In the genomic region with DNA sequence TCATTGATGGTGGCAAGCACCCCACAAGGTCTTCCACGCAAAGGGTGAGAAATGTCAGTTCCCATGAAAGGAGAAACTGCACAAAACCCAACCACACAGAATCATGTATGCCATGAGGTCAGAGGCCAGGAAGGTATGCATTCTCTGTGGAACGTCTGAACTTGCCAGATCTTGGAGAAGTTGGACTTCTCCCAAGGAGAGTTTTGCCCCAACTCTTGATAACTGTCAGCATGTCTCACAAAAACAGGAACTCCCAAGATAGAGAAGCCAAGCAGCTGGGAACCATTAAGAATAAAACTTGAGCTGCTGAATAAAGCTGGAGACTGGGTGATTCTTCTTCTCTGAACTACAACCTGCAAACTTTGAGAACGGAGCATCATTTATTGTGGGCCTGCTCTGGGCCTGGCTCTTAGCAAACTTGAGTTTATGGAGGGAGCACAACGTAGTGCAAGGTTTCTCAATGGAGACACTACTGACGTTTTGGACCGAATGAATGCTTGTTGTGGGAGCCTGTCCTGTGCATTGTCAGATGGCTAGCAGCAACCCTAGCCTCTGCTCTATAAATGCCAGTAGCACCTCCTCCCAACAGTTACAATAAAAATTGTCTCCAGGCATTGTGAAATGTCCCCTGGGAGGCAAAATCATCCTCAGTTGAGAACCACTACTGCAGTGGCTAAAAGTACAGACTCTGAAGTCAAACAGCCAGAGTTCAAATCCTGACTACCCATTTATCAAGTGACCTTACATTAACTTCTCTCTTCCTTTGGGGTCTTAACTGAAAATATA, we compare ENCODE assay signal across 17 cellular contexts.
DNase-seq lines count a peak whose midpoint lies in the region; FAIRE-seq and TF ChIP-seq lines count a peak whose summit lies in the region.
"Had no signal": no experiment of that assay in that cellular context is flagged by ENCODE, and none has a peak within 500 bp of the region (broad histone marks: within the 10 kb centered on the region; RNA-seq: fewer than 3 reads in every experiment).

No MANE protein-coding gene starts in this region.

- H3K9me3 ChIP-seq in keratinocyte (ENCODE audit: control insufficient read depth, low read depth, low read length), result peaks cover 2% of the 10 kb centered on the region

- H4K20me1 ChIP-seq in keratinocyte (ENCODE audit: control insufficient read depth, extremely low read depth, insufficient read depth, low read length), result no peaks in the 10 kb centered on the region

- dilution Hi-C loops in keratinocyte (cut with MboI; ENCODE audit: extremely low pct_ligation_motif_present, low sequenced_read_pairs), result no loop called here

- H3K4me1 ChIP-seq in keratinocyte (ENCODE audit: control insufficient read depth, extremely low read depth, insufficient read depth, low read length), result peaks cover 8% of the 10 kb centered on the region

- no peak overlapping the region for H2AFZ ChIP-seq in keratinocyte (ENCODE audit: control insufficient read depth, low read length)

- no peaks in the 10 kb centered on the region for H3K79me2 ChIP-seq in keratinocyte (ENCODE audit: control insufficient read depth, insufficient read depth, low read length)

- no peak overlapping the region for H3K9ac ChIP-seq in keratinocyte (ENCODE audit: control insufficient read depth, extremely low read depth, insufficient read depth, low read length)
- H3K9ac ChIP-seq: KMS-11 had no signal

- no peak overlapping the region for H3K4me3 ChIP-seq in NB4 (ENCODE audit: low read depth, low read length)
- H3K4me3 ChIP-seq in bronchial epithelial cell (ENCODE audit: low read depth, low read length), result no peak overlapping the region
- H3K4me3 ChIP-seq in keratinocyte (ENCODE audit: control insufficient read depth in 2 of 3, extremely low read depth in 1 of 3, insufficient read depth in 2 of 3, low read depth in 1 of 3, low read length in 3 of 3), result no peak overlapping the region
- H3K4me3 ChIP-seq: A549 had no signal

- no peak overlapping the region for H3K27ac ChIP-seq in keratinocyte (ENCODE audit: control insufficient read depth, insufficient read depth, low read length)
- H3K27ac ChIP-seq: A549, KMS-11 had no signal

- peak; percentile 51 for DNase-seq in EH (ENCODE audit: low read depth)
- peak; percentile 90 for DNase-seq in NB4 (ENCODE audit: low read depth)
- peak; percentile 46 for DNase-seq in bronchial epithelial cell (ENCODE audit: low read depth)
- no peak for DNase-seq in keratinocyte (ENCODE audit: low read depth, low spot score)
- DNase-seq in NCI-H2107 treated with DMSO at 0.1 percent for 48 hours (lab: John Stamatoyannopoulos, UW; ENCODE audit: unreplicated experiment), result no peak
- no peak for DNase-seq in stimulated activated CD4-positive, alpha-beta T cell treated with anti-CD3 and anti-CD28 coated beads, Interleukin-4, amount 100 ng/mL, for 1 hour
- DNase-seq in SIG-M5 treated with dmso at 0.1 percent for 504 hours (lab: John Stamatoyannopoulos, UW; ENCODE audit: unreplicated experiment), result no peak
- DNase-seq in T-helper 1 cell, result no peak
- DNase-seq: COR-L47; DMS153; EL; HCEC 1CT; NCI-H187; NCI-H69; NK-92 treated with Interleukin-12 subunit alpha and Interleukin-12 subunit beta, amount 100 ng/mL, for 24 hours had no signal

- H3K36me3 ChIP-seq in bronchial epithelial cell (ENCODE audit: control insufficient read depth, insufficient read depth, low read length) (no peaks in the 10 kb centered on the region), keratinocyte (ENCODE audit: control insufficient read depth in 2 of 2, extremely low read depth in 1 of 2, insufficient read depth in 2 of 2, low read length in 2 of 2) (no peaks in the 10 kb centered on the region)

- FAIRE-seq in bronchial epithelial cell (lab: Jason Lieb, UNC) (no peak), keratinocyte (lab: Jason Lieb, UNC) (peak; percentile 74)
- FAIRE-seq: A549 had no signal

- H3K9me1 ChIP-seq in keratinocyte (ENCODE audit: control insufficient read depth, extremely low read depth, insufficient read depth, low read length), result no peaks in the 10 kb centered on the region

- no peak overlapping the region for H3K4me2 ChIP-seq in keratinocyte (ENCODE audit: control insufficient read depth, extremely low read depth, insufficient read depth, low read depth, low read length)
- H3K4me2 ChIP-seq: A549, KMS-11 had no signal

- H3K27me3 ChIP-seq in bronchial epithelial cell (ENCODE audit: control insufficient read depth, insufficient read depth, low read length) (no peaks in the 10 kb centered on the region), keratinocyte (ENCODE audit: control insufficient read depth, extremely low read depth, insufficient read depth, low read length) (no peaks in the 10 kb centered on the region)

- TF ChIP-seq CTCF in NB4 (IDR thresholded peaks at IDR 0.05; ENCODE audit: low read depth, low read length) (no peak), bronchial epithelial cell (IDR thresholded peaks at IDR 0.05; ENCODE audit: insufficient read depth, low read length, severe bottlenecking) (no peak), keratinocyte (optimal IDR thresholded peaks at IDR 0.05 in 1 of 3, IDR thresholded peaks at IDR 0.05 in 1 of 3, conservative IDR thresholded peaks at IDR 0.05 in 1 of 3; ENCODE audit: extremely low read depth in 1 of 3, insufficient read depth in 2 of 3, low read length in 3 of 3) (no peak)

- TF ChIP-seq POLR2A in NB4 (IDR thresholded peaks at IDR 0.05; ENCODE audit: extremely low read depth, insufficient read length), result no peak

Comparison
In these comparisons a context has a peak if more than half of its experiments do, and no peak if none do; other contexts are left out.
1. DNase-seq: peak in EH (single experiment), NB4 (single experiment) and bronchial epithelial cell (single experiment); none in keratinocyte (single experiment), NCI-H2107 treated with DMSO at 0.1 percent for 48 hours (single experiment), stimulated activated CD4-positive, alpha-beta T cell treated with anti-CD3 and anti-CD28 coated beads, Interleukin-4, amount 100 ng/mL, for 1 hour (single experiment), SIG-M5 treated with dmso at 0.1 percent for 504 hours (single experiment) and T-helper 1 cell (0 of 5).